18 cellular contexts compared by ENCODE assay signal in the genomic region with DNA sequence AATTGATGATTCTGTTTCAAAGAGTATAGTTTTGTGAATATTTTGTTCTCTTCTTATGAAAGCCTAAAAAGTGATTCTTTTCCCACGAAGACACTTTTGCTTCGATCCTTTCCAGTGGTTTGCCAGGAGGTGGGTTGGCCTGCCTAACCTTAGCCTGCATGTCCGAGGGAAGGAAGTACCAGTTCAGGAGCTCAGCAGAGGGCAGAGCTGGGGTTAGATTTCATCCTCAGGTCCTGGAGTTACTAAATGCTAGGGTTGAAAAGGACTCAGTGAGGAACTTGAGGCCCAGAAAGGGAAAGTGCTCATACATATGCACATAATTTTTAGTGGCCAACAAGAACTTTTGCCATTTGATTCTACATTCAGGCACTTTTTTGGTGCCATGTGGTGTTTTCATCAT.
"Had no signal": no experiment of that assay in that cellular context is flagged by ENCODE, and none has a peak within 500 bp of the region (broad histone marks: within the 10 kb centered on the region; RNA-seq: fewer than 3 reads in every experiment).

No MANE protein-coding gene starts in this region.

- H3K9me3 ChIP-seq: breast epithelium, gastrocnemius medialis, left lung, stomach, testis had no signal

- ATAC-seq: activated CD4-positive, CD25-positive, alpha-beta regulatory T cell treated with anti-CD3 and anti-CD28 coated beads, Interleukin-2, amount 50 U/mL, for 24 hours; left lung; sciatic nerve; T-cell had no signal

- DNase-seq: activated CD4-positive, alpha-beta T cell treated with anti-CD3 and anti-CD28 coated beads, Interleukin-2, amount 50 U/mL, for 1 hour; activated CD8-positive, alpha-beta memory T cell treated with anti-CD3 and anti-CD28 coated beads for 24 hours; activated naive CD4-positive, alpha-beta T cell; activated naive CD8-positive, alpha-beta T cell treated with anti-CD3 and anti-CD28 coated beads, Interleukin-2, amount 10 ng/mL, durations not matched to agents 7 days and 5 days; aorta; erythroblast; gastrocnemius medialis; left lung; mesenchymal stem cell; stomach; T-cell; T-helper 9 cell; testis had no signal

- H3K36me3 Mint-ChIP-seq: activated naive CD8-positive, alpha-beta T cell treated with anti-CD3 and anti-CD28 coated beads, Interleukin-2, amount 10 ng/mL, durations not matched to agents 7 days and 5 days; T-cell had no signal

- H3K27me3 ChIP-seq: breast epithelium, gastrocnemius medialis, left lung, stomach, testis had no signal

- H3K4me1 ChIP-seq: breast epithelium, gastrocnemius medialis, left lung had no signal

- H3K4me1 Mint-ChIP-seq: activated naive CD8-positive, alpha-beta T cell treated with anti-CD3 and anti-CD28 coated beads, Interleukin-2, amount 10 ng/mL, durations not matched to agents 7 days and 5 days; T-cell had no signal

- H3K4me3 ChIP-seq: breast epithelium, gastrocnemius medialis, left lung, stomach, testis had no signal

- H3K27ac ChIP-seq: breast epithelium, gastrocnemius medialis, left lung, stomach, testis had no signal

- H3K9me3 Mint-ChIP-seq: activated naive CD8-positive, alpha-beta T cell treated with anti-CD3 and anti-CD28 coated beads, Interleukin-2, amount 10 ng/mL, durations not matched to agents 7 days and 5 days; dendritic cell treated with granulocyte-macrophage colony-stimulating factor and Interleukin-4, amounts not matched to agents 40 ng/mL and 50 ng/mL, for 4 days; T-cell had no signal

- H3K36me3 ChIP-seq: breast epithelium, gastrocnemius medialis, left lung, stomach had no signal

- H3K27ac Mint-ChIP-seq: activated naive CD8-positive, alpha-beta T cell treated with anti-CD3 and anti-CD28 coated beads, Interleukin-2, amount 10 ng/mL, durations not matched to agents 7 days and 5 days; dendritic cell treated with granulocyte-macrophage colony-stimulating factor and Interleukin-4, amounts not matched to agents 40 ng/mL and 50 ng/mL, for 4 days; T-cell had no signal

- H3K4me3 Mint-ChIP-seq: activated naive CD8-positive, alpha-beta T cell treated with anti-CD3 and anti-CD28 coated beads, Interleukin-2, amount 10 ng/mL, durations not matched to agents 7 days and 5 days; dendritic cell treated with granulocyte-macrophage colony-stimulating factor and Interleukin-4, amounts not matched to agents 40 ng/mL and 50 ng/mL, for 4 days; neural crest cell; T-cell had no signal
